Comparison of ENCODE assay signal across 1 cellular context in genomic region chr12:76763746-76764675, GRCh38.
TF ChIP-seq lines count a peak whose summit lies in the region.

Gene ZDHHC17, plus strand, starts transcription at chr12:76764115. Its CDS starts 122 bp downstream, at chr12:76764237.

TF ChIP-seq in K562, 482 proteins besides CTCF, POLR2A, EP300 and RAD21 (continued from another document and continues in another):
- TF ChIP-seq AFF4 (CRISPR knock-in tag; IDR thresholded peaks at IDR 0.05) (peak; percentile 90; the same call in 1 of the 2 replicates), DIDO1 (tag; IDR thresholded peaks at IDR 0.05; ENCODE audit: low read depth) (peak; percentile 71), ZSCAN32 (CRISPR knock-in tag; IDR thresholded peaks at IDR 0.05) (no peak), ZNF384 (IDR thresholded peaks at IDR 0.05; ENCODE audit: low read depth, low read length) (no peak), TAL1 (IDR thresholded peaks at IDR 0.05) (no peak), ZC3H8 (IDR thresholded peaks at IDR 0.05) (no peak), ZBTB33 (CRISPR knock-in tag; IDR thresholded peaks at IDR 0.05) (0 out of 2 replicates have a peak, but pooled peaks have one; percentile 47), MTA2 (IDR thresholded peaks at IDR 0.05; ENCODE audit: low read depth) (no peak), ZC3H4 (CRISPR knock-in tag; IDR thresholded peaks at IDR 0.05; ENCODE audit: borderline replicate concordance) (no peak), RBM15 (IDR thresholded peaks at IDR 0.05; ENCODE audit: insufficient read depth, low read length) (no peak), NR3C1 (CRISPR knock-in tag; IDR thresholded peaks at IDR 0.05) (no peak), ZNF165 (CRISPR knock-in tag; IDR thresholded peaks at IDR 0.05; ENCODE audit: borderline replicate concordance) (no peak), ZNF12 (CRISPR knock-in tag; IDR thresholded peaks at IDR 0.05) (no peak), GATA2 (CRISPR knock-in tag; IDR thresholded peaks at IDR 0.05) (no peak), CTCFL (IDR thresholded peaks at IDR 0.05; ENCODE audit: borderline replicate concordance, insufficient read depth, low read depth, low read length, poor library complexity, severe bottlenecking) (no peak), MAZ (CRISPR knock-in tag; conservative IDR thresholded peaks at IDR 0.05 in 1 of 2, IDR thresholded peaks at IDR 0.05 in 1 of 2) (peak; percentile 83 to 90), RBM39 (optimal IDR thresholded peaks at IDR 0.05; ENCODE audit: low read depth, low read length) (no peak), GATAD2B (IDR thresholded peaks at IDR 0.05; ENCODE audit: borderline replicate concordance) (no peak; the same call in 1 of the 2 replicates), MCM3 (IDR thresholded peaks at IDR 0.05) (no peak), ZNF644 (tag; IDR thresholded peaks at IDR 0.05; ENCODE audit: low read depth) (no peak), REST (CRISPR knock-in tag; IDR thresholded peaks at IDR 0.05; ENCODE audit: low read depth) (peak; percentile 30; the same call in 1 of the 2 replicates), ATF2 (CRISPR knock-in tag; IDR thresholded peaks at IDR 0.05) (no peak), ZNF444 (CRISPR knock-in tag; IDR thresholded peaks at IDR 0.05) (no peak), HMGXB4 (CRISPR knock-in tag; IDR thresholded peaks at IDR 0.05) (no peak), NFATC3 (IDR thresholded peaks at IDR 0.05) (no peak; the same call in 1 of the 2 replicates), ZBTB11 (CRISPR knock-in tag; IDR thresholded peaks at IDR 0.05) (no peak), COPS2 (conservative IDR thresholded peaks at IDR 0.05) (no peak), PHB2 (IDR thresholded peaks at IDR 0.05; ENCODE audit: low read depth) (no peak), CC2D1A (IDR thresholded peaks at IDR 0.05) (peak; percentile 22; the same call in 1 of the 2 replicates), IRF9 (tag; IDR thresholded peaks at IDR 0.05) (no peak), MAFK (IDR thresholded peaks at IDR 0.05; ENCODE audit: low read length) (no peak), SNAPC5 (CRISPR knock-in tag; IDR thresholded peaks at IDR 0.05) (no peak), SIN3B (IDR thresholded peaks at IDR 0.05; ENCODE audit: low read depth) (peak; percentile 59; the same call in 1 of the 2 replicates), TCF7 (IDR thresholded peaks at IDR 0.05; ENCODE audit: borderline replicate concordance) (no peak), ZNF347 (CRISPR knock-in tag; IDR thresholded peaks at IDR 0.05; ENCODE audit: low read depth) (no peak), SLC30A9 (CRISPR knock-in tag; IDR thresholded peaks at IDR 0.05) (no peak), RFX1 (IDR thresholded peaks at IDR 0.05) (no peak; the same call in 1 of the 2 replicates), SMAD2 (IDR thresholded peaks at IDR 0.05; ENCODE audit: low read depth, low read length) (no peak)
- TF ChIP-seq, protein P1, sequence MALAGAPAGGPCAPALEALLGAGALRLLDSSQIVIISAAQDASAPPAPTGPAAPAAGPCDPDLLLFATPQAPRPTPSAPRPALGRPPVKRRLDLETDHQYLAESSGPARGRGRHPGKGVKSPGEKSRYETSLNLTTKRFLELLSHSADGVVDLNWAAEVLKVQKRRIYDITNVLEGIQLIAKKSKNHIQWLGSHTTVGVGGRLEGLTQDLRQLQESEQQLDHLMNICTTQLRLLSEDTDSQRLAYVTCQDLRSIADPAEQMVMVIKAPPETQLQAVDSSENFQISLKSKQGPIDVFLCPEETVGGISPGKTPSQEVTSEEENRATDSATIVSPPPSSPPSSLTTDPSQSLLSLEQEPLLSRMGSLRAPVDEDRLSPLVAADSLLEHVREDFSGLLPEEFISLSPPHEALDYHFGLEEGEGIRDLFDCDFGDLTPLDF (CRISPR knock-in tag; IDR thresholded peaks at IDR 0.05), result peak; percentile 39; the same call in 1 of the 2 replicates
- TF ChIP-seq, protein P2, sequence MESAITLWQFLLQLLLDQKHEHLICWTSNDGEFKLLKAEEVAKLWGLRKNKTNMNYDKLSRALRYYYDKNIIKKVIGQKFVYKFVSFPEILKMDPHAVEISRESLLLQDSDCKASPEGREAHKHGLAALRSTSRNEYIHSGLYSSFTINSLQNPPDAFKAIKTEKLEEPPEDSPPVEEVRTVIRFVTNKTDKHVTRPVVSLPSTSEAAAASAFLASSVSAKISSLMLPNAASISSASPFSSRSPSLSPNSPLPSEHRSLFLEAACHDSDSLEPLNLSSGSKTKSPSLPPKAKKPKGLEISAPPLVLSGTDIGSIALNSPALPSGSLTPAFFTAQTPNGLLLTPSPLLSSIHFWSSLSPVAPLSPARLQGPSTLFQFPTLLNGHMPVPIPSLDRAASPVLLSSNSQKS (CRISPR knock-in tag; IDR thresholded peaks at IDR 0.05), result no peak
